ENCODE assay signal across 10 cellular contexts in the genomic region with DNA sequence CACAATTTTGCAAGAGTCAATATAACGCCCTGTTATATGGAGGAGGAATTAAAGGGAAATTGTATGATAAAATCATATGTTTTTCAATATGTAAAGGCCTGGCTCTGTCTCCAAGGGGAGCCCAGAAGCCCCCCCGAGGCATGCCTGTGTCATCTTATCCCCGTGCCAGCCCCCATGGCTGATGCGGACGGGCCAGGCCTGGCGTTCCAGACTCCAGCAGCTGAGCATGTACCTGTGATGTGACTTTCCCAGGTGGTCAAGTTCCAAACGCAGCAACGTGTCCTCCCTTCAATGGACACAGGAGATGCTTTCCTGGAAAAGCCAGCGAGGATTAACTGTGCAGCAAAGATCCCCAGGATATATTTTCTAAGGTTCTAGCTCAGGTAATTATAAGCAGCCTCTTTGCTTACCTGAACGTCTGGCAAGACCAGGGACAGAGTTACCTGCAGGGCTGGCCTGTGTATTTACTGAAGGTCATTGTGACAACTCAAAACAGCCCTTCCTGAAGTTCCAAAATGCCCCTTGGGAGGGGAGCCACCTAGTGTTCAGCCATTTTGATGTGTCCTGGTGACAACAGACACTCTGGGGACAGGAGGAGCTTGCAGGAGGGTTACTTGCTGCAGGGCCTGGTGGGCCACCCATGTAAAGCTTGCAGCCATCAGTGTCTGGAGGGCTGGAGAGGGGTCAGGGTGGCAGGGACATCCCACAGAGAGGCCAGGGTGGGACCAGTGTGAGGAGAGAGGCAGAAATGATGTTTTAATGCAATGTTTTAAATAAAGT. TPM values are rescaled to one million over a fixed set of nuclear protein-coding genes. Genes with fewer than 3 reads are reported as not detected.
DNase-seq lines count a peak whose midpoint lies in the region; ATAC-seq and TF ChIP-seq lines count a peak whose summit lies in the region.
"Had no signal": no experiment of that assay in that cellular context is flagged by ENCODE, and none has a peak within 500 bp of the region (broad histone marks: within the 10 kb centered on the region; RNA-seq: fewer than 3 reads in every experiment).

No MANE protein-coding gene starts in this region.

- no peaks in the 10 kb centered on the region for H3K36me3 Mint-ChIP-seq in endodermal cell (ENCODE audit: low read depth)

- no peaks in the 10 kb centered on the region for H3K27me3 Mint-ChIP-seq in endodermal cell (ENCODE audit: insufficient read depth)
- H3K27me3 Mint-ChIP-seq: stimulated activated naive CD8-positive, alpha-beta T cell treated with anti-CD3 and anti-CD28 coated beads, Interleukin-15, Interleukin-2, amounts not matched to agents 100 ng/mL and 50 ng/mL, for 24 hours had no signal

- DNase-seq in Right ventricle myocardium superior (peak; percentile 33), right atrium auricular region (ENCODE audit: low spot score) (no peak), NCI-H748 (lab: John Stamatoyannopoulos, UW; ENCODE audit: unreplicated experiment) (peak; percentile 70), endodermal cell (peak; percentile 85), spleen (peak; percentile 61), NCI-H2196 treated with DMSO at 0.1 percent for 48 hours (lab: John Stamatoyannopoulos, UW; ENCODE audit: unreplicated experiment) (no peak)
- DNase-seq in activated effector memory CD4-positive, alpha-beta T cell treated with anti-CD3 and anti-CD28 coated beads, Interleukin-2, amount 50 U/mL, for 16 hours: no peak

- H3K9me3 ChIP-seq in right atrium auricular region: no peaks in the 10 kb centered on the region
- H3K9me3 ChIP-seq in endodermal cell (ENCODE audit: control insufficient read depth, low read length): no peaks in the 10 kb centered on the region
- peaks cover 0 to 8% (median 5%) of the 10 kb centered on the region in 8 donors for H3K9me3 ChIP-seq in spleen

- peaks cover 0 to 29% of the 10 kb centered on the region in 2 donors for H3K4me1 ChIP-seq in right atrium auricular region
- H3K4me1 ChIP-seq in endodermal cell (ENCODE audit: control insufficient read depth, insufficient read depth, low read length): no peaks in the 10 kb centered on the region
- peaks cover 0 to 25% (median 11%) of the 10 kb centered on the region in 6 donors for H3K4me1 ChIP-seq in spleen

- H3K4me3 ChIP-seq in right atrium auricular region (no peak overlapping the region), endodermal cell (ENCODE audit: low read length) (no peak overlapping the region), spleen (no peak overlapping the region)

- intact Hi-C loops in Right ventricle myocardium superior (cut with DNase I) (no loop called here), spleen (cut with DNase I; ENCODE audit: low total_unique reads) (no loop called here)

- no peak for TF ChIP-seq POLR2A in spleen (IDR thresholded peaks at IDR 0.05)

- peaks cover 4% of the 10 kb centered on the region for H3K9me3 Mint-ChIP-seq in endodermal cell
- H3K9me3 Mint-ChIP-seq: stimulated activated naive CD8-positive, alpha-beta T cell treated with anti-CD3 and anti-CD28 coated beads, Interleukin-15, Interleukin-2, amounts not matched to agents 100 ng/mL and 50 ng/mL, for 24 hours had no signal

- H3K36me3 ChIP-seq in right atrium auricular region (no peaks in the 10 kb centered on the region), endodermal cell (ENCODE audit: control insufficient read depth, insufficient read depth, low read length) (no peaks in the 10 kb centered on the region), spleen (no peaks in the 10 kb centered on the region)

- ATAC-seq in Right ventricle myocardium superior (ENCODE audit: poor library complexity): peak; percentile 31
- no peak for ATAC-seq in GM21576 (IDR thresholded peaks at IDR 0.05; ENCODE audit: unreplicated experiment)

- no peak overlapping the region for H3K9ac ChIP-seq in endodermal cell (ENCODE audit: extremely low read depth, low read length, poor library complexity, severe bottlenecking)

- H3K4me3 Mint-ChIP-seq in endodermal cell: no peak overlapping the region
- H3K4me3 Mint-ChIP-seq: stimulated activated naive CD8-positive, alpha-beta T cell treated with anti-CD3 and anti-CD28 coated beads, Interleukin-15, Interleukin-2, amounts not matched to agents 100 ng/mL and 50 ng/mL, for 24 hours had no signal

- 88 to 91% methylated on average over 9 to 10 of the region's 10 CpGs for WGBS in endodermal cell (ENCODE audit: insufficient coverage in 1 of 2, insufficient read length in 1 of 2), 2 experiments
- 74 to 92% (median 90%) methylated on average over 9 to 10 of the region's 10 CpGs for WGBS in spleen, 5 donors

- peak in 1 of 2 donors; percentile 47 for TF ChIP-seq CTCF in right atrium auricular region (IDR thresholded peaks at IDR 0.05)
- TF ChIP-seq CTCF in endodermal cell (conservative IDR thresholded peaks at IDR 0.05): peak; percentile 66
- TF ChIP-seq CTCF in spleen (IDR thresholded peaks at IDR 0.05 in 8 of 11, conservative IDR thresholded peaks at IDR 0.05 in 3 of 11): no peak

- H3K27ac Mint-ChIP-seq in endodermal cell: no peak overlapping the region
- H3K27ac Mint-ChIP-seq: stimulated activated naive CD8-positive, alpha-beta T cell treated with anti-CD3 and anti-CD28 coated beads, Interleukin-15, Interleukin-2, amounts not matched to agents 100 ng/mL and 50 ng/mL, for 24 hours had no signal

- peaks cover 3% of the 10 kb centered on the region for H3K4me1 Mint-ChIP-seq in endodermal cell

- H3K27ac ChIP-seq in right atrium auricular region (no peak overlapping the region), endodermal cell (ENCODE audit: low read depth, low read length) (no peak overlapping the region), spleen (no peak overlapping the region)

- H3K27me3 ChIP-seq in right atrium auricular region (no peaks in the 10 kb centered on the region), endodermal cell (ENCODE audit: control insufficient read depth, insufficient read depth, low read length, poor library complexity, severe bottlenecking) (no peaks in the 10 kb centered on the region), spleen (replicated peaks in 1 of 7) (no peaks in the 10 kb centered on the region)

RNA-seq across cellular contexts. Expression of a gene that starts 53.3 kb away (rescaled TPM):
- total RNA-seq in Right ventricle myocardium superior: 351 TPM
- total RNA-seq in right atrium auricular region: not detected
- 100 to 1,000 TPM; 115 to 156 TPM for total RNA-seq in endodermal cell
- 17,848 TPM for polyA plus RNA-seq in endodermal cell (2013, experiment 1 of 2)
- 19,941 TPM for polyA plus RNA-seq in endodermal cell (2013, experiment 2 of 2)
- total RNA-seq in spleen: 100 to 1,000 TPM in 4 of 7 donors, not detected in 3; 223 to 404 (median 271) TPM
- not detected for polyA plus RNA-seq in spleen
- total RNA-seq: NCI-H460 had no signal

Comparison
In these comparisons a context has a peak if more than half of its experiments do, and no peak if none do; other contexts are left out.
1. DNase-seq: peak in Right ventricle myocardium superior (single experiment), NCI-H748 (single experiment), endodermal cell (single experiment) and spleen (single experiment); none in right atrium auricular region (single experiment), activated effector memory CD4-positive, alpha-beta T cell treated with anti-CD3 and anti-CD28 coated beads, Interleukin-2, amount 50 U/mL, for 16 hours (single experiment) and NCI-H2196 treated with DMSO at 0.1 percent for 48 hours (single experiment).